10 cellular contexts compared by ENCODE assay signal in the genomic region with DNA sequence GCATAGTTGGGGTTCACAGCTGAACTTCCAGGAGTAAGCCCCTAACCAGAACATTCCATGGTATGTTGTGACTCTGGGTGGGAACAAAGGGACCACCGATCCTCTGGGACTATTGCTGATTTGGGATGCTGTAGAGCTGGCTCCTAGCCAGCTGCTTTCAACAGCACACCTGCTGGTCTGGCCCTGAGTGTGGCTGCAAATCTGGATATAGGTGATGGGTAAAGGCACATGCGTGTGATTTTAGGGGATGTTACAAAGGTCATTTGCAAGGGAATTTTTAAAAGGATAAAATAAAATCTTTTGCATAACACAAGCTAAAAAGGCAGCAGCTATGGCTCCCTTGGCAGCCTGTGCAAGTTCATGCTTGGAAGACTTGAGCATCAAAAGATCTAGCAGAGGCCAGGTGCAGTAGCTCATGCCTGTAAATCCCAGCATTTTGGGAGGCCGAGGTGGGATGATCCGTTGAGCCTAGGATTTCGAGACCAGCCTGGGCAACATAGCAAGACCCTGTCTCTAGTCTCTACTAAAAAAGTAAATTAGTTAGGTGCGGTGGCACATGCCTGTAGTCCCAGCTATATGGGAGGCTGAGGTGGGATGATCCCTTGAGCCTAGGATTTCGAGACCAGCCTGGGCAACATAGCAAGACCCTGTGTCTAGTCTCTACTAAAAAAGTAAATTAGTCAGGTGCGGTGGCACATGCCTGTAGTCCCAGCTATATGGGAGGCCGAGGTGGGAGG. TPM values are rescaled to one million over a fixed set of nuclear protein-coding genes. Genes with fewer than 3 reads are reported as not detected.
DNase-seq lines count a peak whose midpoint lies in the region; ATAC-seq and TF ChIP-seq lines count a peak whose summit lies in the region.
"Had no signal": no experiment of that assay in that cellular context is flagged by ENCODE, and none has a peak within 500 bp of the region (broad histone marks: within the 10 kb centered on the region; RNA-seq: fewer than 3 reads in every experiment).

No MANE protein-coding gene starts in this region.

- H3K27ac ChIP-seq in ACC112 (ENCODE audit: low read depth, low read length) = no peak overlapping the region

- H3K27ac Mint-ChIP-seq in neural crest cell (ENCODE audit: unreplicated experiment) = no peak overlapping the region

- H3K36me3 ChIP-seq in ACC112 (ENCODE audit: insufficient read depth, low read length) = no peaks in the 10 kb centered on the region

- H3K27me3 Mint-ChIP-seq in neural crest cell (ENCODE audit: low read depth) = peaks cover 22% of the 10 kb centered on the region

- H3K4me1 Mint-ChIP-seq in neural crest cell = peaks cover 25% of the 10 kb centered on the region

- TF ChIP-seq EP300 in Ishikawa (IDR thresholded peaks at IDR 0.05; ENCODE audit: borderline replicate concordance) = no peak

- H3K79me2 ChIP-seq in ACC112 (ENCODE audit: control insufficient read depth, insufficient read depth, low read length, unreplicated experiment) = peaks cover 2% of the 10 kb centered on the region

- H3K4me1 ChIP-seq in ACC112 (ENCODE audit: control insufficient read depth, insufficient read depth, low read length, unreplicated experiment) = peaks cover 6% of the 10 kb centered on the region

- TF ChIP-seq CTCF in epithelial cell of esophagus (IDR thresholded peaks at IDR 0.05; ENCODE audit: insufficient read depth, low read depth, low read length, missing control alignments) = no peak
- no peak for TF ChIP-seq CTCF in neural crest cell (conservative IDR thresholded peaks at IDR 0.05)

- no peak for ATAC-seq in GM18520 (IDR thresholded peaks at IDR 0.05; ENCODE audit: unreplicated experiment)
- ATAC-seq in GM21576 (IDR thresholded peaks at IDR 0.05; ENCODE audit: unreplicated experiment) = no peak

- no peaks in the 10 kb centered on the region for H3K36me3 Mint-ChIP-seq in neural crest cell (ENCODE audit: low read depth)

- H3K4me3 ChIP-seq in ACC112 (ENCODE audit: low read depth, low read length) = peak overlapping the region; percentile 83
- H3K4me3 ChIP-seq in epithelial cell of esophagus (ENCODE audit: low read length) = peak overlapping the region; percentile 58

- H3K4me3 Mint-ChIP-seq in neural crest cell = peak overlapping the region; percentile 94

- no peak for TF ChIP-seq RAD21 in Ishikawa (IDR thresholded peaks at IDR 0.05; ENCODE audit: low read depth)

- H3K9me3 Mint-ChIP-seq in neural crest cell = no peaks in the 10 kb centered on the region

- peaks cover 3% of the 10 kb centered on the region; the same call in 1 of the 2 replicates for H3K27me3 ChIP-seq in ACC112 (ENCODE audit: insufficient read depth, low read length)

- DNase-seq in epithelial cell of esophagus (ENCODE audit: low read depth) (no peak), neural crest cell (ENCODE audit: low read depth, low spot score) (no peak), NCI-H1930 (lab: John Stamatoyannopoulos, UW) (no peak)
- DNase-seq in activated CD4-positive, CD25-positive, alpha-beta regulatory T cell (lab: John Stamatoyannopoulos, UW) = no peak
- DNase-seq: RPMI8226; stimulated activated CD4-positive, alpha-beta T cell treated with anti-CD3 and anti-CD28 coated beads, Interleukin-4, amount 100 ng/mL, for 1 hour had no signal

- no peak overlapping the region for H2AFZ ChIP-seq in ACC112 (ENCODE audit: low read length, unreplicated experiment)

TF ChIP-seq in Ishikawa, 13 proteins besides CTCF, POLR2A, EP300 and RAD21:
- TF ChIP-seq ZBTB7A (IDR thresholded peaks at IDR 0.05; ENCODE audit: low read depth) (no peak), NFIC (IDR thresholded peaks at IDR 0.05) (peak; percentile 30; the same call in 1 of the 2 replicates)

RNA-seq across cellular contexts. Expression of a gene that starts 1.6 kb away (rescaled TPM):
- total RNA-seq in neural crest cell = 62.8 and 65.9 TPM in 2 replicates
